ENCODE assay signal across 9 cellular contexts in the genomic region with DNA sequence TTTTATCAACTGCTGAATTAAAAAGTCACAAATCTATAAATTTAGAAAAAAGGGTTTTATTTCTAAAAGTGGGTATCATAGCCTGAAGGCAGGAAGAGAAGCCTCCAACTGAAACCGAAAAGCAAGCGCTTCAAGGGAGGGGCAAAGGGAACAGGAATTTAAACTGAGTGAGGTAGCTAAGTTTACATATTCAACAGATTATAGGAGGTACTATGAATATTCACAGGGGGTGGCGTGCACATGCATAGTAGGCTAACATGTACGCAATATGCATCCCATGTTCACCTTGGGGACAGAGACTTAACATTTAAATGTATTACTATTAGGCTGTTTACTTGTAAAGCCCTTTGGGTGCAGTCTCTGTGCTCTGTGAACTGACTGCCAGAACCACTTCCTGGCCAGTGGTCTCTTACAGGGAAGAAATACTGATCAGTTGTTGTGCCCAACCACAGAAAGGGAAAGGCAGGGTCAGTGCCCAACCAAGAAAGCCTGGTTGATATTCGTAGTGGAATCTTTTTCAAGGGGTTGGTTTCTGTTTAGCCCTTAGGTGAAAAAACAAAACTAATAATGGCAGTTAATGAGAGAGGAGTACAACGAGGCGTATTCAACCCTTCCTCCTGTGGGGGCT.
DNase-seq lines count a peak whose midpoint lies in the region; ATAC-seq and TF ChIP-seq lines count a peak whose summit lies in the region.
"Had no signal": no experiment of that assay in that cellular context is flagged by ENCODE, and none has a peak within 500 bp of the region (broad histone marks: within the 10 kb centered on the region; RNA-seq: fewer than 3 reads in every experiment).

No MANE protein-coding gene starts in this region.

- no peaks in the 10 kb centered on the region for H3K36me3 ChIP-seq in tibial nerve

- H3K27me3 Mint-ChIP-seq in immature natural killer cell (ENCODE audit: low read depth in 3 of 3), result no peaks in the 10 kb centered on the region
- H3K27me3 Mint-ChIP-seq in osteocyte (ENCODE audit: unreplicated experiment), result no peaks in the 10 kb centered on the region

- peak; percentile 18 to 27 (median 22) for DNase-seq in immature natural killer cell
- no peak for DNase-seq in NCI-H187 (lab: John Stamatoyannopoulos, UW)
- no peak for DNase-seq in substantia nigra (lab: John Stamatoyannopoulos, UW)
- no peak for DNase-seq in osteocyte (ENCODE audit: extremely low spot score, unreplicated experiment)
- no peak for DNase-seq in tibial nerve (ENCODE audit: low spot score in 2 of 2)

- H3K27ac ChIP-seq in substantia nigra (ENCODE audit: low read depth, low read length, poor library complexity, severe bottlenecking) (no peak overlapping the region), tibial nerve (no peak overlapping the region)
- H3K27ac ChIP-seq: parathyroid adenoma had no signal

- WGBS in tibial nerve, 2 donors, result 66 to 67% methylated on average over 7 of the region's 7 CpGs

- TF ChIP-seq POLR2A in tibial nerve (IDR thresholded peaks at IDR 0.05), result no peak

- no peak overlapping the region for H3K4me3 ChIP-seq in tibial nerve

- peak overlapping the region; percentile 55 to 74 (median 67) for H3K4me3 Mint-ChIP-seq in immature natural killer cell
- H3K4me3 Mint-ChIP-seq in osteocyte (ENCODE audit: unreplicated experiment), result no peak overlapping the region

- ATAC-seq in GM18519 (IDR thresholded peaks at IDR 0.05; ENCODE audit: low FRiP score, unreplicated experiment), result peak; percentile 66
- peak; percentile 87 for ATAC-seq in GM21717 (IDR thresholded peaks at IDR 0.05; ENCODE audit: unreplicated experiment)
- peak; percentile 79 for ATAC-seq in HG03439 (IDR thresholded peaks at IDR 0.05; ENCODE audit: unreplicated experiment)

- H3K4me1 Mint-ChIP-seq in immature natural killer cell (peaks cover 36 to 53% of the 10 kb centered on the region in 2 donors), osteocyte (ENCODE audit: unreplicated experiment) (peaks cover 2% of the 10 kb centered on the region)

- H3K27me3 ChIP-seq in tibial nerve, result no peaks in the 10 kb centered on the region

- H3K36me3 Mint-ChIP-seq in immature natural killer cell (no peaks in the 10 kb centered on the region), osteocyte (ENCODE audit: unreplicated experiment) (no peaks in the 10 kb centered on the region)

- TF ChIP-seq CTCF in osteocyte (IDR thresholded peaks at IDR 0.05), result no peak
- TF ChIP-seq CTCF in tibial nerve (IDR thresholded peaks at IDR 0.05), result no peak

- no peaks in the 10 kb centered on the region for H3K9me3 ChIP-seq in tibial nerve

- H3K27ac Mint-ChIP-seq in immature natural killer cell, result peak overlapping the region; percentile 15 to 85 (median 50)
- H3K27ac Mint-ChIP-seq in osteocyte (ENCODE audit: unreplicated experiment), result no peak overlapping the region

- H3K4me1 ChIP-seq in tibial nerve, result no peaks in the 10 kb centered on the region
- H3K4me1 ChIP-seq: parathyroid adenoma had no signal

- H3K9me3 Mint-ChIP-seq in immature natural killer cell (peaks cover 0 to 4% (median 0%) of the 10 kb centered on the region in 6 donors), osteocyte (ENCODE audit: unreplicated experiment) (no peaks in the 10 kb centered on the region)

- no peak for TF ChIP-seq EP300 in tibial nerve (IDR thresholded peaks at IDR 0.05)

Comparison
In these comparisons a context has a peak if more than half of its experiments do, and no peak if none do; other contexts are left out.
1. DNase-seq: peak in immature natural killer cell (3 of 3); none in NCI-H187 (0 of 2), substantia nigra (0 of 49), osteocyte (single experiment) and tibial nerve (0 of 2).
2. Peak in every context shown above with its lines, with median percentiles within 50 percentile points of each other: ATAC-seq.